ENCODE assay signal across 8 cellular contexts in genomic region chr5:154467655-154468354, GRCh38. TPM values are rescaled to one million over a fixed set of nuclear protein-coding genes. Genes with fewer than 3 reads are reported as not detected.
A peak's percentile ranks its signal among the peaks of the same experiment; 100 is the strongest.
DNase-seq lines count a peak whose midpoint lies in the region; ATAC-seq and TF ChIP-seq lines count a peak whose summit lies in the region.

No MANE protein-coding gene starts in this region.

- peaks cover 11% of the 10 kb centered on the region for H3K4me1 Mint-ChIP-seq in Caco-2 (ENCODE audit: low read depth, unreplicated experiment)
- no peaks in the 10 kb centered on the region for H3K4me1 Mint-ChIP-seq in neural progenitor cell

- no peaks in the 10 kb centered on the region for H3K9me2 ChIP-seq in OCI-LY1 (ENCODE audit: low read depth, low read length)

- no TSS peak for BruUV-seq in Caco-2 (replicated peaks; lab: Mats Ljungman, UMichigan)

- no peaks in the 10 kb centered on the region for H3K36me3 Mint-ChIP-seq in Caco-2 (ENCODE audit: insufficient read depth, unreplicated experiment)
- no peaks in the 10 kb centered on the region for H3K36me3 Mint-ChIP-seq in neural progenitor cell

- H4K20me1 ChIP-seq in OCI-LY1 (ENCODE audit: insufficient read depth, low read length) (no peaks in the 10 kb centered on the region), neural progenitor cell (ENCODE audit: low read depth) (peaks cover 20% of the 10 kb centered on the region)

- H3K9ac ChIP-seq in OCI-LY1 (ENCODE audit: low read length) (no peak overlapping the region), neural progenitor cell (no peak overlapping the region)

- H3K4me2 ChIP-seq in OCI-LY1 (ENCODE audit: low read length): no peak overlapping the region
- no peak overlapping the region for H3K4me2 ChIP-seq in neural progenitor cell

- H3K9me3 ChIP-seq in Caco-2 (no peaks in the 10 kb centered on the region), OCI-LY1 (ENCODE audit: low read length) (no peaks in the 10 kb centered on the region), neural progenitor cell (ENCODE audit: low read depth) (no peaks in the 10 kb centered on the region)

- H3K27me3 Mint-ChIP-seq in Caco-2 (ENCODE audit: insufficient read depth, unreplicated experiment) (no peaks in the 10 kb centered on the region), neural progenitor cell (ENCODE audit: insufficient read depth, low read depth) (peaks cover 52% of the 10 kb centered on the region)

- ATAC-seq in GM19438 (IDR thresholded peaks at IDR 0.05; ENCODE audit: low read depth, unreplicated experiment) (peak; percentile 95), HG03460 (IDR thresholded peaks at IDR 0.05; ENCODE audit: unreplicated experiment) (peak; percentile 92)

- no peaks in the 10 kb centered on the region for H3F3A ChIP-seq in OCI-LY1 (ENCODE audit: insufficient read depth, low read length)
- H3F3A ChIP-seq in neural progenitor cell (ENCODE audit: low read depth): no peaks in the 10 kb centered on the region

- H3K36me3 ChIP-seq in Caco-2 (ENCODE audit: control insufficient read depth, insufficient read depth, low read length): no peaks in the 10 kb centered on the region
- H3K36me3 ChIP-seq in OCI-LY1 (ENCODE audit: insufficient read depth, low read length): no peaks in the 10 kb centered on the region
- H3K36me3 ChIP-seq in neural progenitor cell: no peaks in the 10 kb centered on the region

- no peak overlapping the region for H3K27ac Mint-ChIP-seq in Caco-2 (ENCODE audit: unreplicated experiment)
- H3K27ac Mint-ChIP-seq in neural progenitor cell: no peak overlapping the region

- no peaks in the 10 kb centered on the region for H3K9me3 Mint-ChIP-seq in Caco-2 (ENCODE audit: unreplicated experiment)
- H3K9me3 Mint-ChIP-seq in neural progenitor cell: no peaks in the 10 kb centered on the region

- CTCF ChIA-PET in Caco-2 (lab: Charles Lee): interaction anchor here (0.6 to 2.5 kb wide), 6 partner anchors 46 to 315 kb away, joined by 3 to 6 read pairs (median 3); no protein-coding TSS in a partner anchor

- no peak overlapping the region for H3K27ac ChIP-seq in OCI-LY1 (ENCODE audit: low read depth, low read length, poor library complexity, severe bottlenecking)
- no peak overlapping the region for H3K27ac ChIP-seq in neural progenitor cell
- H3K27ac ChIP-seq in substantia nigra (ENCODE audit: low read depth, low read length, poor library complexity, severe bottlenecking): no peak overlapping the region

- no peaks in the 10 kb centered on the region; the same call in 1 of the 2 replicates for H3K27me3 ChIP-seq in Caco-2 (replicated peaks; ENCODE audit: control insufficient read depth, insufficient read depth, low read length)
- H3K27me3 ChIP-seq in OCI-LY1 (ENCODE audit: insufficient read depth, low read length): no peaks in the 10 kb centered on the region
- peaks cover 82% of the 10 kb centered on the region for H3K27me3 ChIP-seq in neural progenitor cell

- H2AFZ ChIP-seq in OCI-LY1 (ENCODE audit: low read length): no peak overlapping the region
- no peak overlapping the region for H2AFZ ChIP-seq in neural progenitor cell (replicated peaks)

- TF ChIP-seq CTCF in Caco-2 (IDR thresholded peaks at IDR 0.05; ENCODE audit: insufficient read depth in 1 of 2, low read depth in 1 of 2, low read length in 1 of 2, severe bottlenecking in 1 of 2, unreplicated experiment in 1 of 2): peak; percentile 93 to 94
- TF ChIP-seq CTCF in OCI-LY1 (IDR thresholded peaks at IDR 0.05; ENCODE audit: low read length): peak; percentile 91
- peak; percentile 95 for TF ChIP-seq CTCF in neural progenitor cell (IDR thresholded peaks at IDR 0.05)

- H3K4me3 ChIP-seq in Caco-2 (ENCODE audit: low read depth, low read length) (no peak overlapping the region), OCI-LY1 (ENCODE audit: low read depth, low read length, poor library complexity, severe bottlenecking) (no peak overlapping the region), neural progenitor cell (no peak overlapping the region)

- no peak overlapping the region for H3K4me3 Mint-ChIP-seq in Caco-2 (ENCODE audit: unreplicated experiment)
- H3K4me3 Mint-ChIP-seq in neural progenitor cell: no peak overlapping the region

- H3K79me2 ChIP-seq in OCI-LY1 (ENCODE audit: insufficient read depth, low read length): no peaks in the 10 kb centered on the region
- no peaks in the 10 kb centered on the region for H3K79me2 ChIP-seq in neural progenitor cell (ENCODE audit: low read depth)

- H3K4me1 ChIP-seq in Caco-2 (peaks cover 8% of the 10 kb centered on the region), OCI-LY1 (ENCODE audit: insufficient read depth, low read length, severe bottlenecking) (no peaks in the 10 kb centered on the region), neural progenitor cell (no peaks in the 10 kb centered on the region)

- intact Hi-C loops in Caco-2 (cut with micrococcal nuclease; ENCODE audit: unreplicated experiment): loop anchor here (1.0 to 2.0 kb wide), 5 partner anchors 53 to 395 kb away; no protein-coding TSS in a partner anchor

- peak; percentile 74 to 87 for DNase-seq in Caco-2
- DNase-seq in activated T-cell treated with anti-CD3 and anti-CD28 coated beads for 48 hours (ENCODE audit: low read depth): peak; percentile 73
- peak; percentile 43 for DNase-seq in fibroblast of gingiva (ENCODE audit: low read depth)
- peak; percentile 88 for DNase-seq in neural progenitor cell (ENCODE audit: low spot score)
- peak in 41 of 49 donors; percentile 5 to 82 (median 45) for DNase-seq in substantia nigra (lab: John Stamatoyannopoulos, UW)

- POLR2A ChIA-PET in Caco-2 (lab: Charles Lee): no interaction called here

RNA-seq across cellular contexts. Expression of gene HAND1, which starts 10.2 kb away (rescaled TPM):
- 0.45 and 2.2 TPM in 2 replicates for total RNA-seq in Caco-2 (2022)
- total RNA-seq in neural progenitor cell (ENCODE audit: low replicate concordance): not detected in 2 replicates

RNA-seq across cellular contexts. Expression of gene SAP30L, which starts 22.0 kb away (rescaled TPM):
- total RNA-seq in Caco-2 (2022) (30.5 and 32.5 TPM in 2 replicates), neural progenitor cell (ENCODE audit: low replicate concordance) (13.2 and 24.8 TPM in 2 replicates)
